Comparison of ENCODE assay signal across 8 cellular contexts in the genomic region with DNA sequence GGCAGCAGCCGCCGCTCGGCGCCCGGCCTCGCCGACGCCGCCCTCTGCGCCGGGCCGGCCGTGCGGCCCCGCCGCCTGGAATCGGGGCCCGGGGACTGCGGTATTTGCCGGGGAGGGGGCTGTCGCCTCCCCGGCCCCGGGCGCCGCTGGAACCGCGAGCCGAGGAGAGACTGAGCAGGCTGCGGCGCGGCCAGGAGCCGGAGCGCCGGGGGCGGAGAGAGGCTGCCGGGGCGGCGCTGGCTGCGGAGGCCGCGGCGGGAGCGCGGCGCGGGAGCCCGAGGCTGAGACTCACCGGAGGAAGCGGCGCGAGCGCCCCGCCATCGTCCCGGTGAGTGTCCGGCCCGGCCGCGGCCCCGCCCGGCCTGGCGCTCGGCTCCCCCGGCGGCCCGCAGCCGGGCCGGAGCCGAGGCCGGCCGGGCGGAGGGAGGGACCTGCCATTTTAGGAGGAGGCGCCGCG. TPM values are rescaled to one million over a fixed set of nuclear protein-coding genes. Genes with fewer than 3 reads are reported as not detected.
DNase-seq lines count a peak whose midpoint lies in the region; ATAC-seq lines count a peak whose summit lies in the region.

No MANE protein-coding gene starts in this region.

- peaks cover 29% of the 10 kb centered on the region for H3K4me1 ChIP-seq in iPS-18a (ENCODE audit: control insufficient read depth, low read depth, low read length)

- peak; percentile 71 for DNase-seq in COLO668 (lab: John Stamatoyannopoulos, UW; ENCODE audit: unreplicated experiment)
- peak; percentile 33 for DNase-seq in stimulated activated naive CD8-positive, alpha-beta T cell treated with anti-CD3 and anti-CD28 coated beads, Interleukin-15, Interleukin-2, amounts not matched to agents 100 U/mL and 50 U/mL, for 24 hours
- no peak for DNase-seq in SKM-1 treated with dmso at 0.1 percent for 144 hours (lab: John Stamatoyannopoulos, UW; ENCODE audit: unreplicated experiment)

- ATAC-seq in HG02763 (IDR thresholded peaks at IDR 0.05; ENCODE audit: unreplicated experiment) (peak; percentile 4), HG02981 (IDR thresholded peaks at IDR 0.05; ENCODE audit: unreplicated experiment) (no peak), GM21576 (IDR thresholded peaks at IDR 0.05; ENCODE audit: unreplicated experiment) (no peak)
- no peak for ATAC-seq in activated T-helper 17 cell treated with anti-CD3 and anti-CD28 coated beads, Interleukin-2, amount 50 U/mL, for 72 hours (replicated peaks)
- ATAC-seq in stimulated activated naive CD8-positive, alpha-beta T cell treated with anti-CD3 and anti-CD28 coated beads, Interleukin-15, Interleukin-2, amounts not matched to agents 100 U/mL and 50 U/mL, for 24 hours, result no peak

- H3K27me3 ChIP-seq in iPS-18a (ENCODE audit: control insufficient read depth, insufficient read depth, low read length), result no peaks in the 10 kb centered on the region

- no peaks in the 10 kb centered on the region for H3K36me3 ChIP-seq in iPS-18a (ENCODE audit: control insufficient read depth, low read depth, low read length)

- peaks cover 21% of the 10 kb centered on the region for H3K36me3 Mint-ChIP-seq in activated T-helper 17 cell treated with anti-CD3 and anti-CD28 coated beads, Interleukin-2, amount 50 U/mL, for 72 hours (ENCODE audit: low read depth)

- no peak overlapping the region for H3K27ac ChIP-seq in iPS-18a (ENCODE audit: low read length)

- peak overlapping the region; percentile 95 for H3K4me3 ChIP-seq in iPS-18a (ENCODE audit: low read length)

- peaks cover 25% of the 10 kb centered on the region for H3K4me1 Mint-ChIP-seq in activated T-helper 17 cell treated with anti-CD3 and anti-CD28 coated beads, Interleukin-2, amount 50 U/mL, for 72 hours

- no peaks in the 10 kb centered on the region for H3K27me3 Mint-ChIP-seq in activated T-helper 17 cell treated with anti-CD3 and anti-CD28 coated beads, Interleukin-2, amount 50 U/mL, for 72 hours

- H3K9me3 Mint-ChIP-seq in activated T-helper 17 cell treated with anti-CD3 and anti-CD28 coated beads, Interleukin-2, amount 50 U/mL, for 72 hours, result no peaks in the 10 kb centered on the region

- peak overlapping the region; percentile 89 for H3K4me3 Mint-ChIP-seq in activated T-helper 17 cell treated with anti-CD3 and anti-CD28 coated beads, Interleukin-2, amount 50 U/mL, for 72 hours

- H3K9me3 ChIP-seq in iPS-18a (ENCODE audit: control insufficient read depth, low read depth, low read length), result no peaks in the 10 kb centered on the region

- H3K27ac Mint-ChIP-seq in activated T-helper 17 cell treated with anti-CD3 and anti-CD28 coated beads, Interleukin-2, amount 50 U/mL, for 72 hours, result peak overlapping the region; percentile 97

- H3K9ac ChIP-seq in iPS-18a (ENCODE audit: low read length), result peak overlapping the region; percentile 92

RNA-seq across cellular contexts. Expression of a gene that starts 0.8 kb away (rescaled TPM):
- 10 to 100 TPM; 55.6 to 59.9 TPM for total RNA-seq in activated T-helper 17 cell treated with anti-CD3 and anti-CD28 coated beads, Interleukin-2, amount 50 U/mL, for 72 hours
